In genomic region chr12:21500786-21501257, GRCh38 we compare ENCODE assay signal across 8 cellular contexts. TPM values are rescaled to one million over a fixed set of nuclear protein-coding genes. Genes with fewer than 3 reads are reported as not detected.
DNase-seq lines count a peak whose midpoint lies in the region; ATAC-seq and TF ChIP-seq lines count a peak whose summit lies in the region.

No MANE protein-coding gene starts in this region.

- H3K4me1 ChIP-seq in GM23338 (ENCODE audit: insufficient read depth) (peaks cover 17% of the 10 kb centered on the region), liver (ENCODE audit: control insufficient read depth in 4 of 4, insufficient read depth in 4 of 4, low read length in 3 of 4) (peaks cover 4 to 28% (median 20%) of the 10 kb centered on the region in 4 donors)

- no peaks in the 10 kb centered on the region for H3K27me3 Mint-ChIP-seq in GM23338 (ENCODE audit: insufficient read depth, low read depth, poor library complexity)

- H3K27me3 ChIP-seq in GM23338 (ENCODE audit: insufficient read depth) (no peaks in the 10 kb centered on the region), liver (ENCODE audit: control insufficient read depth in 4 of 4, insufficient read depth in 4 of 4, low read length in 3 of 4) (no peaks in the 10 kb centered on the region)

- 0 out of 2 replicates have a peak, but pooled peaks cover 14% of the 10 kb centered on the region for H4K20me1 ChIP-seq in GM23338 (replicated peaks; ENCODE audit: insufficient read depth)

- H3K79me2 ChIP-seq in GM23338 (replicated peaks; ENCODE audit: insufficient read depth): peaks cover 53% of the 10 kb centered on the region

- no peak overlapping the region for H3K4me3 Mint-ChIP-seq in GM23338

- no peaks in the 10 kb centered on the region for H3K9me2 ChIP-seq in GM23338 (ENCODE audit: insufficient read depth)

- peak overlapping the region; percentile 57 for H2AFZ ChIP-seq in GM23338

- H3K9ac ChIP-seq in liver (ENCODE audit: low read depth in 1 of 2, low read length in 2 of 2): peak overlapping the region; percentile 68 to 73

- peaks cover 6% of the 10 kb centered on the region; the same call in 2 of the 3 replicates for H3K4me1 Mint-ChIP-seq in GM23338

- H3K27ac Mint-ChIP-seq in GM23338: no peak overlapping the region

- TF ChIP-seq CTCF in AG09309 (IDR thresholded peaks at IDR 0.05; ENCODE audit: control insufficient read depth, insufficient read depth, low read depth, low read length, missing control alignments) (no peak), GM23338 (conservative IDR thresholded peaks at IDR 0.05; ENCODE audit: low read depth in 2 of 2) (no peak), VCaP (conservative IDR thresholded peaks at IDR 0.05) (no peak), liver (IDR thresholded peaks at IDR 0.05; ENCODE audit: low read depth, low read length, missing input control) (no peak)

- H3F3A ChIP-seq in GM23338 (replicated peaks; ENCODE audit: low read depth): no peaks in the 10 kb centered on the region

- DNase-seq in AG09309 (ENCODE audit: low read depth): no peak
- DNase-seq in GM23338 (ENCODE audit: low spot score): no peak
- no peak for DNase-seq in DMS153 (lab: John Stamatoyannopoulos, UW)
- no peak for DNase-seq in superior temporal gyrus (ENCODE audit: extremely low spot score)
- no peak for DNase-seq in stimulated activated CD4-positive, alpha-beta T cell treated with anti-CD3 and anti-CD28 coated beads, Interleukin-2, amount 100 ng/mL, for 48 hours

- no peaks in the 10 kb centered on the region for H3K9me3 Mint-ChIP-seq in GM23338

- no peaks in the 10 kb centered on the region for H3K9me3 ChIP-seq in liver (ENCODE audit: control insufficient read depth in 4 of 4, low read length in 3 of 4)

- H3K36me3 ChIP-seq in GM23338 (ENCODE audit: insufficient read depth) (no peaks in the 10 kb centered on the region), liver (ENCODE audit: control insufficient read depth in 4 of 4, insufficient read depth in 3 of 4, low read depth in 1 of 4, low read length in 3 of 4) (peaks cover 3 to 22% (median 13%) of the 10 kb centered on the region in 4 donors)

- 13% methylated on average over 8 of the region's 8 CpGs for WGBS in liver

- peak overlapping the region; percentile 24; the same call in 1 of the 2 replicates for H3K27ac ChIP-seq in GM23338 (ENCODE audit: low read depth)
- peak overlapping the region; percentile 63 for H3K27ac ChIP-seq in VCaP
- H3K27ac ChIP-seq in liver (ENCODE audit: low read depth in 1 of 2, low read length in 2 of 2): peak overlapping the region; percentile 64 to 66

- H3K36me3 Mint-ChIP-seq in GM23338 (ENCODE audit: low read depth): peaks cover 10% of the 10 kb centered on the region; the same call in 2 of the 3 replicates

- H3K4me3 ChIP-seq in AG09309 (ENCODE audit: control insufficient read depth, low read depth, low read length): peak overlapping the region; percentile 97
- H3K4me3 ChIP-seq in GM23338: peak overlapping the region; percentile 73
- H3K4me3 ChIP-seq in liver (ENCODE audit: low read depth in 1 of 3, low read length in 3 of 3): peak overlapping the region; percentile 74 to 90 (median 83)

- peak overlapping the region; percentile 84 for H3K4me2 ChIP-seq in GM23338

- no peak for TF ChIP-seq RAD21 in liver (IDR thresholded peaks at IDR 0.05)

- ATAC-seq in GM23338 (no peak), HG03442 (IDR thresholded peaks at IDR 0.05; ENCODE audit: unreplicated experiment) (no peak)

TF ChIP-seq in GM23338, 12 proteins besides CTCF, POLR2A, EP300 and RAD21:
- TF ChIP-seq NANOG (IDR thresholded peaks at IDR 0.05; ENCODE audit: borderline replicate concordance) (no peak), REST (IDR thresholded peaks at IDR 0.05; ENCODE audit: unreplicated experiment) (no peak)

TF ChIP-seq in liver, 16 proteins besides CTCF, POLR2A, EP300 and RAD21:
- TF ChIP-seq ATF3 (IDR thresholded peaks at IDR 0.05) (no peak), ZBTB33 (IDR thresholded peaks at IDR 0.05) (no peak), EGR1 (IDR thresholded peaks at IDR 0.05; ENCODE audit: low read depth in 2 of 2) (no peak)

RNA-seq across cellular contexts. Expression of gene RECQL, which starts 0.6 kb away (rescaled TPM):
- total RNA-seq in GM23338 (2014; rRNA removed; shearing (Covaris generic)): 45.8 and 47.2 TPM in 2 replicates
- polyA plus RNA-seq in GM23338 (2016; fragmentation: Nextera tagmentation; extraction: Ambion mirVana) (17.4 and 18.9 TPM in 2 replicates), liver (10 to 100 TPM in 1 of 2 donors, 1 to 10 TPM in 1; 5.8 to 10.0 TPM)
- total RNA-seq in liver: 10 to 100 TPM; 14.1 to 20.1 TPM

RNA-seq across cellular contexts. Expression of gene GOLT1B, which starts 0.8 kb away (rescaled TPM):
- total RNA-seq in GM23338 (2014; rRNA removed; shearing (Covaris generic)): 39.8 and 41.7 TPM in 2 replicates
- polyA plus RNA-seq in GM23338 (2016; fragmentation: Nextera tagmentation; extraction: Ambion mirVana) (23.5 and 24.3 TPM in 2 replicates), liver (10 to 100 TPM; 18.0 to 36.9 TPM)
- total RNA-seq in liver: 10 to 100 TPM; 11.0 to 16.5 TPM

RNA-seq across cellular contexts. Expression of gene SPX, which starts 25.3 kb away (rescaled TPM):
- total RNA-seq in GM23338 (2014; rRNA removed; shearing (Covaris generic)): 0.16 and 1.3 TPM in 2 replicates
- polyA plus RNA-seq in GM23338 (2016; fragmentation: Nextera tagmentation; extraction: Ambion mirVana) (1.0 and 1.3 TPM in 2 replicates), liver (1 to 10 TPM in 1 of 2 donors, under 1 TPM in 1; 0.30 to 3.7 TPM)
- 1 to 10 TPM in 1 of 2 donors, under 1 TPM in 1; 0.25 to 1.2 TPM for total RNA-seq in liver
